Comparison of ENCODE assay signal across 18 cellular contexts in the genomic region with DNA sequence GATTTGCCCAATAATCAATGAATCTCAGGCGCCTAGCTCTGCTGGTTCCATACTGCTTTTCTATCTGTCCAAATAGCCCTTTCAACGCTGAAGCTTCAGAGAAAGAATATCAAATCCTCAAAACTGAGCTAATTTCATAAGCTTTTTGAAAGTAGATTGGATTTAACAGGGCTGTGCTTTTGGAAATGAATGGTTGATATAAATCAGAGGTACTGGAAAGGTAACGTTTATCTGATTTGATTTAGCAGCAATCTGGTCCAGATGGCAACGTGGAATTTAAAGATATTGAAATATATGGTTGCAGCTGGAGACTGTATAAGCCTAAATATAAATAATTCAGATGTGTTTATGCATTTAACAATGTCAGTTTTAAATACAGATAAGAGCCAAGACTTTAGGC.
DNase-seq lines count a peak whose midpoint lies in the region; TF ChIP-seq lines count a peak whose summit lies in the region.
"Had no signal": no experiment of that assay in that cellular context is flagged by ENCODE, and none has a peak within 500 bp of the region (broad histone marks: within the 10 kb centered on the region; RNA-seq: fewer than 3 reads in every experiment).

No MANE protein-coding gene starts in this region.

- H3K27ac ChIP-seq in SK-N-SH (ENCODE audit: low read depth in 2 of 2, low read length in 1 of 2): no peak overlapping the region
- H3K27ac ChIP-seq: BLaER1 had no signal

- no peaks in the 10 kb centered on the region for H3K9me3 ChIP-seq in SK-N-SH
- H3K9me3 ChIP-seq: BE2C, BLaER1, Caco-2 had no signal

- H3K36me3 ChIP-seq in SK-N-SH (replicated peaks in 1 of 2; ENCODE audit: control insufficient read depth in 1 of 2, insufficient read depth in 2 of 2, low read length in 1 of 2): no peaks in the 10 kb centered on the region
- H3K36me3 ChIP-seq: BE2C, BLaER1 had no signal

- no peak for TF ChIP-seq CTCF in SK-N-SH (IDR thresholded peaks at IDR 0.05)

- TF ChIP-seq EP300 in SK-N-SH (IDR thresholded peaks at IDR 0.05; ENCODE audit: borderline replicate concordance in 1 of 2, low read depth in 1 of 2, low read length in 1 of 2): no peak

- no peaks in the 10 kb centered on the region for H3K27me3 ChIP-seq in SK-N-SH (ENCODE audit: insufficient read depth)
- H3K27me3 ChIP-seq: BE2C, BLaER1 had no signal

- H3K4me2 ChIP-seq in SK-N-SH: no peak overlapping the region
- H3K4me2 ChIP-seq: BLaER1 had no signal

- H3K4me3 ChIP-seq in SK-N-SH (ENCODE audit: low read depth in 2 of 2, low read length in 1 of 2): no peak overlapping the region
- H3K4me3 ChIP-seq: BLaER1, GM12878 had no signal

- POLR2A ChIA-PET in SK-N-SH (lab: Yijun Ruan, JAX): interaction anchor here (1.1 kb wide), 1 partner anchor 41 kb away, joined by 4 read pairs; no protein-coding TSS in a partner anchor

- DNase-seq in NCI-H82 treated with DMSO at 0.1 percent for 48 hours (lab: John Stamatoyannopoulos, UW; ENCODE audit: unreplicated experiment): peak; percentile 12
- DNase-seq in SK-N-SH: no peak
- DNase-seq in SHP77 treated with DMSO at 0.1 percent for 48 hours (lab: John Stamatoyannopoulos, UW): no peak
- DNase-seq in CD1c-positive myeloid dendritic cell (ENCODE audit: extremely low spot score): no peak
- no peak for DNase-seq in DMS79 (lab: John Stamatoyannopoulos, UW)
- DNase-seq: 8988T; ACHN; BE2C; C1 segment of cervical spinal cord; Caco-2; Calu3; CD4-positive, alpha-beta T cell; CD8-positive, alpha-beta T cell; DND-41; EL; GDM1 had no signal

- H3K9ac ChIP-seq in SK-N-SH: no peak overlapping the region
- H3K9ac ChIP-seq: BLaER1 had no signal

- no peak overlapping the region for H2AFZ ChIP-seq in SK-N-SH (ENCODE audit: low read depth)

- no peaks in the 10 kb centered on the region for H3K9me2 ChIP-seq in SK-N-SH

- H3K79me2 ChIP-seq in SK-N-SH (ENCODE audit: insufficient read depth): no peaks in the 10 kb centered on the region

- peaks cover 0 to 19% of the 10 kb centered on the region in 2 experiments; a peak in 2 of 4 replicates for H3K4me1 ChIP-seq in SK-N-SH (ENCODE audit: control insufficient read depth in 1 of 2, insufficient read depth in 2 of 2, low read depth in 1 of 2, low read length in 1 of 2)
- H3K4me1 ChIP-seq: BE2C, BLaER1, Caco-2 had no signal

- WGBS in SK-N-SH (ENCODE audit: low lambda C conversion rate): 15% methylated on average over 4 of the region's 4 CpGs

- H4K20me1 ChIP-seq in SK-N-SH (ENCODE audit: insufficient read depth): no peaks in the 10 kb centered on the region
- H4K20me1 ChIP-seq: BLaER1 had no signal

- no peak for TF ChIP-seq RAD21 in SK-N-SH (IDR thresholded peaks at IDR 0.05; ENCODE audit: low read length)

- CTCF ChIA-PET in SK-N-SH (lab: Yijun Ruan, JAX): interaction anchor here (0.8 kb wide), 1 partner anchor 98 kb away, joined by 4 read pairs; no protein-coding TSS in a partner anchor

- no peaks in the 10 kb centered on the region for H3F3A ChIP-seq in SK-N-SH (replicated peaks; ENCODE audit: insufficient read depth)

TF ChIP-seq in SK-N-SH, 30 proteins besides CTCF, POLR2A, EP300 and RAD21:
- TF ChIP-seq, protein P1, sequence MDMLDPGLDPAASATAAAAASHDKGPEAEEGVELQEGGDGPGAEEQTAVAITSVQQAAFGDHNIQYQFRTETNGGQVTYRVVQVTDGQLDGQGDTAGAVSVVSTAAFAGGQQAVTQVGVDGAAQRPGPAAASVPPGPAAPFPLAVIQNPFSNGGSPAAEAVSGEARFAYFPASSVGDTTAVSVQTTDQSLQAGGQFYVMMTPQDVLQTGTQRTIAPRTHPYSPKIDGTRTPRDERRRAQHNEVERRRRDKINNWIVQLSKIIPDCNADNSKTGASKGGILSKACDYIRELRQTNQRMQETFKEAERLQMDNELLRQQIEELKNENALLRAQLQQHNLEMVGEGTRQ (IDR thresholded peaks at IDR 0.05; ENCODE audit: borderline replicate concordance, low read depth, low read length): no peak
- TF ChIP-seq GATA2 (CRISPR knock-in tag; IDR thresholded peaks at IDR 0.05): peak; percentile 52
TF ChIP-seq in SK-N-SH: peak in this region for 1.
